8 cellular contexts compared by ENCODE assay signal in genomic region chr7:76201732-76202665, GRCh38. TPM values are rescaled to one million over a fixed set of nuclear protein-coding genes. Genes with fewer than 3 reads are reported as not detected.
A peak's percentile ranks its signal among the peaks of the same experiment; 100 is the strongest.
DNase-seq lines count a peak whose midpoint lies in the region; ATAC-seq and TF ChIP-seq lines count a peak whose summit lies in the region.

SRRM3 (plus strand) TSS chr7:76201896; CDS start chr7:76235067, 33,171 bp downstream.

- H3K4me3 ChIP-seq in MM.1S (ENCODE audit: low read length): no peak within 1 kb of the TSS
- peak within 1 kb of the TSS in 1 of 2 donors; percentile 14 for H3K4me3 ChIP-seq in gastroesophageal sphincter
- peak within 1 kb of the TSS; percentile 31 for H3K4me3 ChIP-seq in testis

- in situ Hi-C loops in SK-MEL-5 (cut with HindIII; ENCODE audit: low pct_unique_long_range_greater_than_20kb, low sequenced_read_pairs): no loop called here

- no peak within 1 kb of the TSS for H3K27ac ChIP-seq in MM.1S (ENCODE audit: low read length)
- no peak within 1 kb of the TSS for H3K27ac ChIP-seq in gastroesophageal sphincter
- H3K27ac ChIP-seq in testis: no peak within 1 kb of the TSS

- H3K27me3 ChIP-seq in MM.1S (replicated peaks; ENCODE audit: insufficient read depth, low read length) (peaks cover 39% of the 10 kb centered on the region), gastroesophageal sphincter (peaks cover 83% of the 10 kb centered on the region), testis (no peaks in the 10 kb centered on the region)

- H3K4me1 ChIP-seq in MM.1S (ENCODE audit: low read length): no peaks in the 10 kb centered on the region
- peaks cover 0 to 11% (median 0%) of the 10 kb centered on the region in 3 donors for H3K4me1 ChIP-seq in gastroesophageal sphincter
- H3K4me1 ChIP-seq in testis: no peaks in the 10 kb centered on the region

- H2AFZ ChIP-seq in MM.1S (ENCODE audit: low read length): no peak within 1 kb of the TSS

- H3K79me2 ChIP-seq in MM.1S (ENCODE audit: low read length): no peaks in the 10 kb centered on the region

- DNase-seq in AG20443 (ENCODE audit: low spot score) (peak; percentile 94), MM.1S (peak; percentile 81), SK-MEL-5 (ENCODE audit: low read depth, low spot score) (peak; percentile 79), nucleus accumbens (lab: John Stamatoyannopoulos, UW) (peak in 53 of 56 donors; percentile 14 to 82 (median 57)), testis (peak; percentile 86)
- peak; percentile 69 for DNase-seq in activated gamma-delta T cell treated with anti-CD3 and anti-CD28 coated beads, Interleukin-2, amount 50 U/mL, for 16 hours (ENCODE audit: low read depth)

- WGBS in gastroesophageal sphincter (ENCODE audit: low coverage in 1 of 2), 2 donors: 0% methylated on average over 1 of the region's 57 CpGs; no CpG with 5 or more reads in 1 of the 2 donors
- 0 to 1% methylated on average over 1 to 44 of the region's 57 CpGs for WGBS in testis, 2 donors

- H3K4me2 ChIP-seq in MM.1S (ENCODE audit: low read depth, low read length): peak within 1 kb of the TSS; percentile 72

- ATAC-seq in GM19455 (IDR thresholded peaks at IDR 0.05; ENCODE audit: unreplicated experiment) (peak; percentile 57), gastroesophageal sphincter (peak; percentile 88)

- intact Hi-C loops in testis (cut with DNase I; ENCODE audit: low total_unique reads): no loop called here

- H3K9me3 ChIP-seq in MM.1S (replicated peaks; ENCODE audit: insufficient read depth, low read length) (no peaks in the 10 kb centered on the region), gastroesophageal sphincter (no peaks in the 10 kb centered on the region), testis (no peaks in the 10 kb centered on the region)

- TF ChIP-seq POLR2A in gastroesophageal sphincter (IDR thresholded peaks at IDR 0.05): no peak
- TF ChIP-seq POLR2A in testis (IDR thresholded peaks at IDR 0.05): no peak

- H3F3A ChIP-seq in MM.1S (ENCODE audit: insufficient read depth, low read length): no peaks in the 10 kb centered on the region

- TF ChIP-seq EP300 in gastroesophageal sphincter (IDR thresholded peaks at IDR 0.05): no peak

- no peaks in the 10 kb centered on the region for H4K20me1 ChIP-seq in MM.1S (ENCODE audit: insufficient read depth, low read length)

- no peak within 1 kb of the TSS for H3K9ac ChIP-seq in MM.1S (ENCODE audit: low read length)

- TF ChIP-seq CTCF in MM.1S (IDR thresholded peaks at IDR 0.05; ENCODE audit: low read length) (peak; percentile 55), gastroesophageal sphincter (IDR thresholded peaks at IDR 0.05) (peak in 3 of 4 experiments; percentile 45 to 82 (median 56)), testis (IDR thresholded peaks at IDR 0.05) (peak; percentile 27 to 72 (median 66))

- H3K36me3 ChIP-seq in MM.1S (replicated peaks; ENCODE audit: insufficient read depth, low read length) (no peaks in the 10 kb centered on the region), gastroesophageal sphincter (no peaks in the 10 kb centered on the region), testis (ENCODE audit: low read depth, missing control alignments) (no peaks in the 10 kb centered on the region)

- no peaks in the 10 kb centered on the region for H3K9me2 ChIP-seq in MM.1S (replicated peaks; ENCODE audit: insufficient read depth, low read length)

RNA-seq across cellular contexts. Expression of gene SRRM3, which starts in this region (rescaled TPM):
- total RNA-seq in SK-MEL-5 (2014; rRNA removed; shearing (Covaris generic)): 13.1 and 16.4 TPM in 2 replicates
- polyA plus RNA-seq in SK-MEL-5 (2015; cell fraction: cytosol; rRNA removed): 38.8 and 44.1 TPM in 2 replicates
- 27.2 and 35.6 TPM in 2 replicates for polyA plus RNA-seq in SK-MEL-5 (2015; cell fraction: nucleus; rRNA removed)
- total RNA-seq in gastroesophageal sphincter (1 to 10 TPM; 1.6 to 4.1 (median 2.8) TPM), testis (1 to 10 TPM; 7.8 to 8.4 TPM)
- 8.3 TPM for polyA plus RNA-seq in testis (ENCODE audit: insufficient read depth, low read depth, low replicate concordance)
